ENCODE assay signal across 2 cellular contexts in genomic region chr9:77454668-77455067, GRCh38.
A peak's percentile ranks its signal among the peaks of the same experiment; 100 is the strongest.
TF ChIP-seq lines count a peak whose summit lies in the region.

No MANE protein-coding gene starts in this region.

TF ChIP-seq in SK-N-SH, 30 proteins besides CTCF, POLR2A, EP300 and RAD21:
- TF ChIP-seq TCF12 (IDR thresholded peaks at IDR 0.05) = peak; percentile 64
- TF ChIP-seq GABPA (IDR thresholded peaks at IDR 0.05; ENCODE audit: low read depth) = no peak

TF ChIP-seq in SK-N-SH treated with all-trans-retinoic acid at 6 μM for 48 hours, 23 proteins besides CTCF, POLR2A, EP300 and RAD21:
- TF ChIP-seq ZNF70 (CRISPR knock-in tag; IDR thresholded peaks at IDR 0.05) (no peak), POU6F1 (CRISPR knock-in tag; IDR thresholded peaks at IDR 0.05; ENCODE audit: borderline replicate concordance, low read depth) (no peak), CREB5 (CRISPR knock-in tag; IDR thresholded peaks at IDR 0.05; ENCODE audit: low read depth) (no peak), TCF4 (CRISPR knock-in tag; IDR thresholded peaks at IDR 0.05; ENCODE audit: borderline replicate concordance) (no peak), ZC3H10 (CRISPR knock-in tag; IDR thresholded peaks at IDR 0.05) (no peak), CSDC2 (CRISPR knock-in tag; IDR thresholded peaks at IDR 0.05) (no peak), ARNTL (CRISPR knock-in tag; IDR thresholded peaks at IDR 0.05; ENCODE audit: borderline replicate concordance, low read depth) (no peak), CSRNP3 (CRISPR knock-in tag; IDR thresholded peaks at IDR 0.05) (no peak), PATZ1 (CRISPR knock-in tag; IDR thresholded peaks at IDR 0.05; ENCODE audit: borderline replicate concordance) (no peak)
